In genomic region chr4:86895692-86896488, GRCh38 we compare ENCODE assay signal across 8 cellular contexts. TPM values are rescaled to one million over a fixed set of nuclear protein-coding genes. Genes with fewer than 3 reads are reported as not detected.
DNase-seq lines count a peak whose midpoint lies in the region; ATAC-seq and TF ChIP-seq lines count a peak whose summit lies in the region.

No MANE protein-coding gene starts in this region.

- 66 to 71% (median 68%) methylated on average over 6 of the region's 6 CpGs for WGBS in adrenal gland, 4 donors

- H3K9me3 ChIP-seq in adrenal gland (replicated peaks in 1 of 3) (no peaks in the 10 kb centered on the region), right atrium auricular region (no peaks in the 10 kb centered on the region)

- TF ChIP-seq CTCF in C4-2B (conservative IDR thresholded peaks at IDR 0.05) (peak; percentile 80), adrenal gland (IDR thresholded peaks at IDR 0.05) (peak; percentile 61 to 88 (median 78)), right atrium auricular region (IDR thresholded peaks at IDR 0.05) (peak; percentile 50 to 77)

- H3K4me3 ChIP-seq in adrenal gland (no peak overlapping the region), right atrium auricular region (no peak overlapping the region), skeletal muscle cell (ENCODE audit: low read depth, low read length) (no peak overlapping the region)

- no peaks in the 10 kb centered on the region for H3K27me3 ChIP-seq in adrenal gland
- H3K27me3 ChIP-seq in right atrium auricular region: no peaks in the 10 kb centered on the region

- H3K36me3 ChIP-seq in adrenal gland (replicated peaks in 1 of 2) (no peaks in the 10 kb centered on the region), right atrium auricular region (no peaks in the 10 kb centered on the region)

- ATAC-seq in GM18520 (IDR thresholded peaks at IDR 0.05; ENCODE audit: unreplicated experiment): peak; percentile 58
- peak; percentile 58 for ATAC-seq in HG03175 (IDR thresholded peaks at IDR 0.05; ENCODE audit: unreplicated experiment)

- TF ChIP-seq POLR2A in adrenal gland (IDR thresholded peaks at IDR 0.05): no peak

- H3K4me1 ChIP-seq in adrenal gland (replicated peaks in 1 of 2) (peaks cover 3 to 15% of the 10 kb centered on the region in 2 donors), right atrium auricular region (peaks cover 0 to 13% of the 10 kb centered on the region in 2 donors)

- DNase-seq in NCI-H2227 treated with DMSO at 0.1 percent for 48 hours (lab: John Stamatoyannopoulos, UW) (peak; percentile 37), adrenal gland (peak in 4 of 7 donors; percentile 21 to 42 (median 25)), right atrium auricular region (ENCODE audit: low spot score) (no peak), skeletal muscle cell (ENCODE audit: low read depth) (peak; percentile 29), UCSD-AML1 (lab: John Stamatoyannopoulos, UW; ENCODE audit: unreplicated experiment) (no peak)

- intact Hi-C loops in adrenal gland (cut with DNase I): no loop called here

- H3K27ac ChIP-seq in C4-2B (no peak overlapping the region), adrenal gland (peak overlapping the region in 1 of 5 donors; percentile 14), right atrium auricular region (no peak overlapping the region)

RNA-seq across cellular contexts. Expression of gene C4orf36, which starts 3.7 kb away (rescaled TPM):
- total RNA-seq in adrenal gland: 1 to 10 TPM in 3 of 8 donors, under 1 TPM in 4, not detected in 1; 0.28 to 2.0 (median 0.61) TPM
- under 1 TPM in 1 of 3 donors, not detected in 2; 0.20 TPM for polyA plus RNA-seq in adrenal gland
- total RNA-seq in right atrium auricular region: not detected

RNA-seq across cellular contexts. Expression of gene AFF1, which starts 38.9 kb away (rescaled TPM):
- 100 to 1,000 TPM in 1 of 8 donors, 10 to 100 TPM in 7; 42.1 to 109 (median 63.3) TPM for total RNA-seq in adrenal gland
- 10 to 100 TPM in 2 of 3 donors, 1 to 10 TPM in 1; 9.9 to 44.1 (median 26.2) TPM for polyA plus RNA-seq in adrenal gland
- total RNA-seq in right atrium auricular region: 10 to 100 TPM; 59.2 to 73.5 TPM

RNA-seq across cellular contexts. Expression of gene SLC10A6, which starts 46.7 kb away (rescaled TPM):
- total RNA-seq in adrenal gland (under 1 TPM in 6 of 8 donors, not detected in 2; 0.34 to 0.96 (median 0.68) TPM), right atrium auricular region (1 to 10 TPM; 1.3 to 1.7 TPM)
- polyA plus RNA-seq in adrenal gland: under 1 TPM in 2 of 3 donors, not detected in 1; 0.17 to 0.42 TPM

Comparison
In these comparisons a context has a peak if more than half of its experiments do, and no peak if none do; other contexts are left out.
1. DNase-seq: peak in NCI-H2227 treated with DMSO at 0.1 percent for 48 hours (single experiment), adrenal gland (4 of 7) and skeletal muscle cell (single experiment); none in right atrium auricular region (single experiment) and UCSD-AML1 (single experiment).
2. Peak in every context shown above with its lines, with median percentiles within 50 percentile points of each other: CTCF ChIP-seq.